Comparison of ENCODE assay signal across 1 cellular context in genomic region chr14:93332853-93333630, GRCh38.
TF ChIP-seq lines count a peak whose summit lies in the region.

Gene BTBD7 (minus strand): TSS chr14:93333036. CDS start chr14:93296051, 36,985 bp downstream.

TF ChIP-seq in HEK293, 187 proteins besides CTCF, POLR2A, EP300 and RAD21 (continued from another document and continues in another):
- TF ChIP-seq ZBTB21 (tag by site-specific recombination; IDR thresholded peaks at IDR 0.05) (peak; percentile 91), ZNF416 (tag by site-specific recombination; IDR thresholded peaks at IDR 0.05) (no peak), ZNF366 (tag by site-specific recombination; conservative IDR thresholded peaks at IDR 0.05) (no peak), ZNF555 (tag by site-specific recombination; conservative IDR thresholded peaks at IDR 0.05) (no peak), ZNF26 (tag by site-specific recombination; IDR thresholded peaks at IDR 0.05) (no peak), OVOL3 (tag by site-specific recombination; IDR thresholded peaks at IDR 0.05) (no peak), ZNF280D (tag by site-specific recombination; IDR thresholded peaks at IDR 0.05) (no peak), ZBTB44 (tag by site-specific recombination; IDR thresholded peaks at IDR 0.05) (no peak), YY2 (tag by site-specific recombination; IDR thresholded peaks at IDR 0.05) (peak; percentile 35; the same call in 1 of the 2 replicates), ZBTB6 (tag by site-specific recombination; IDR thresholded peaks at IDR 0.05) (peak; percentile 86), PRDM2 (tag by site-specific recombination; IDR thresholded peaks at IDR 0.05; ENCODE audit: borderline replicate concordance) (no peak), ZNF140 (tag by site-specific recombination; IDR thresholded peaks at IDR 0.05) (no peak), ZNF10 (tag by site-specific recombination; IDR thresholded peaks at IDR 0.05) (no peak), PATZ1 (tag by site-specific recombination; IDR thresholded peaks at IDR 0.05) (no peak), ZNF146 (tag by site-specific recombination; IDR thresholded peaks at IDR 0.05) (no peak; the same call in 1 of the 2 replicates), ZSCAN23 (tag by site-specific recombination; IDR thresholded peaks at IDR 0.05) (no peak), ZNF600 (tag by site-specific recombination; IDR thresholded peaks at IDR 0.05) (peak; percentile 34; the same call in 1 of the 2 replicates), MYNN (tag by site-specific recombination; IDR thresholded peaks at IDR 0.05; ENCODE audit: borderline replicate concordance) (no peak), ZNF362 (tag by site-specific recombination; IDR thresholded peaks at IDR 0.05) (no peak), ZNF549 (tag by site-specific recombination; IDR thresholded peaks at IDR 0.05) (no peak), ZBTB49 (tag by site-specific recombination; IDR thresholded peaks at IDR 0.05; ENCODE audit: low read depth) (no peak), IKZF3 (tag by site-specific recombination; IDR thresholded peaks at IDR 0.05) (no peak), ZNF645 (tag by site-specific recombination; IDR thresholded peaks at IDR 0.05) (no peak), ZNF585B (tag by site-specific recombination; IDR thresholded peaks at IDR 0.05) (no peak), ZNF398 (tag by site-specific recombination; IDR thresholded peaks at IDR 0.05) (no peak), ZNF433 (tag by site-specific recombination; IDR thresholded peaks at IDR 0.05; ENCODE audit: low read depth) (no peak), ZNF837 (tag by site-specific recombination; IDR thresholded peaks at IDR 0.05) (no peak), HOXD13 (CRISPR knock-in tag; IDR thresholded peaks at IDR 0.05; ENCODE audit: borderline replicate concordance) (no peak)
